Comparison of ENCODE assay signal across 21 cellular contexts in the genomic region with DNA sequence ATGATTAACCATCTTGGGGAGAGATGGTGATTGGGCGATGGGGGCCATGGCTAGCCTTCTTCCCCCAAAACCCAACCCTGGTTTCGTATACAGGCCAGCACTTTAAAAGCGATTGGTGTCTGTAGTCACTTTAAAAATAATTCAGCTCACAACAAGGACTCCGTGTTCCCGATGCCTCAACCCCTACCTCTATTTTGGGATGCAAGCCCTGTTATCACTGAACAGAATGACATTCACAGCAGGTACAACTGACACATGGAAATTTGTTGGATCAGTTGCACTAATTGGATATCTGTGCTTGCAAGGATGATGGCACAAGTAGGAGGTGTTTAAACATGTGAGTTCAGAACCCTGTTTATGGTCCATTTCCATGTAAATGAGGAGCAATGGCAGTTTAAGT.
DNase-seq lines count a peak whose midpoint lies in the region; ATAC-seq, FAIRE-seq and TF ChIP-seq lines count a peak whose summit lies in the region.
"Had no signal": no experiment of that assay in that cellular context is flagged by ENCODE, and none has a peak within 500 bp of the region (broad histone marks: within the 10 kb centered on the region; RNA-seq: fewer than 3 reads in every experiment).

No MANE protein-coding gene starts in this region.

- no peaks in the 10 kb centered on the region for H3K23me2 ChIP-seq in H1 (ENCODE audit: low read depth, low read length)

- no peaks in the 10 kb centered on the region for H3K9me3 Mint-ChIP-seq in activated T-helper 2 cell treated with anti-CD3 and anti-CD28 coated beads, Interferon-gamma antibody, Interleukin-2, Interleukin-4, amounts not matched to agents 10 μg/mL and 5 μg/mL and 100 μg/mL, durations not matched to agents 14 hours and 24 hours and 36 hours
- H3K9me3 Mint-ChIP-seq: IgD-negative memory B cell had no signal

- H4K20me1 ChIP-seq in H1 (replicated peaks in 1 of 2; ENCODE audit: control insufficient read depth in 1 of 2, insufficient read depth in 2 of 2, low read length in 2 of 2): no peaks in the 10 kb centered on the region

- H3K4me3 ChIP-seq in H1 (ENCODE audit: extremely low read depth in 1 of 4, insufficient read depth in 2 of 4, low read depth in 3 of 4, low read length in 4 of 4): no peak overlapping the region
- H3K4me3 ChIP-seq: SK-N-MC had no signal

- H3K36me3 ChIP-seq in H1 (ENCODE audit: control insufficient read depth in 2 of 4, insufficient read depth in 4 of 4, low read length in 3 of 4): no peaks in the 10 kb centered on the region

- no peak overlapping the region for H2BK20ac ChIP-seq in H1 (ENCODE audit: low read length)

- no peak overlapping the region for H3K9ac ChIP-seq in H1 (replicated peaks in 1 of 4; ENCODE audit: extremely low read depth in 1 of 4, low read depth in 3 of 4, low read length in 3 of 4)
- H3K9ac ChIP-seq: KMS-11 had no signal

- no peak for TF ChIP-seq RAD21 in H1 (IDR thresholded peaks at IDR 0.05 in 1 of 2, conservative IDR thresholded peaks at IDR 0.05 in 1 of 2; ENCODE audit: low read depth in 2 of 2, low read length in 2 of 2)

- H2BK5ac ChIP-seq in H1 (ENCODE audit: low read depth, low read length): no peak overlapping the region

- H4K91ac ChIP-seq in H1 (replicated peaks; ENCODE audit: insufficient read length, low read length): no peak overlapping the region

- TF ChIP-seq CTCF in H1 (IDR thresholded peaks at IDR 0.05; ENCODE audit: control extremely low read depth in 1 of 3, insufficient read depth in 1 of 3, low read depth in 1 of 3, low read length in 3 of 3): no peak

- no peak overlapping the region for H3K23ac ChIP-seq in H1 (ENCODE audit: insufficient read length)

- H3K4me1 Mint-ChIP-seq in activated T-helper 2 cell treated with anti-CD3 and anti-CD28 coated beads, Interferon-gamma antibody, Interleukin-2, Interleukin-4, amounts not matched to agents 10 μg/mL and 5 μg/mL and 100 μg/mL, durations not matched to agents 14 hours and 24 hours and 36 hours (ENCODE audit: low read depth): no peaks in the 10 kb centered on the region

- H3K27me3 Mint-ChIP-seq in activated T-helper 2 cell treated with anti-CD3 and anti-CD28 coated beads, Interferon-gamma antibody, Interleukin-2, Interleukin-4, amounts not matched to agents 10 μg/mL and 5 μg/mL and 100 μg/mL, durations not matched to agents 14 hours and 24 hours and 36 hours (ENCODE audit: low read depth): no peaks in the 10 kb centered on the region
- H3K27me3 Mint-ChIP-seq: IgD-negative memory B cell had no signal

- WGBS in H1 (ENCODE audit: extremely low coverage in 1 of 2, insufficient coverage in 1 of 2, insufficient read length in 1 of 2, insufficient replicate concordance in 2 of 2, low coverage in 1 of 2, low lambda C conversion rate in 2 of 2, missing lambda C conversion rate in 1 of 2), 2 experiments: 93% methylated on average over 5 of the region's 5 CpGs; no CpG with 5 or more reads in 1 of the 2 experiments

- ATAC-seq in Right ventricle myocardium inferior (peak; percentile 79), left ventricle myocardium superior (peak; percentile 95), GM19023 (IDR thresholded peaks at IDR 0.05; ENCODE audit: unreplicated experiment) (no peak), GM18520 (IDR thresholded peaks at IDR 0.05; ENCODE audit: unreplicated experiment) (no peak)

- no peak for TF ChIP-seq POLR2A in H1 (IDR thresholded peaks at IDR 0.05; ENCODE audit: control extremely low read depth in 1 of 2, low read depth in 2 of 2, low read length in 2 of 2)

- no peak for TF ChIP-seq EP300 in H1 (IDR thresholded peaks at IDR 0.05; ENCODE audit: borderline replicate concordance in 1 of 2, low read depth in 2 of 2, low read length in 2 of 2)

- no peak for FAIRE-seq in H1 (lab: Jason Lieb, UNC)
- FAIRE-seq: GM12892, H54 had no signal

- no peak overlapping the region for H2BK12ac ChIP-seq in H1 (ENCODE audit: low read depth, low read length)

- H3K27me3 ChIP-seq in H1 (replicated peaks in 1 of 4; ENCODE audit: control insufficient read depth in 3 of 4, extremely low read depth in 1 of 4, insufficient read depth in 3 of 4, low read length in 3 of 4): no peaks in the 10 kb centered on the region

- H3K56ac ChIP-seq in H1 (replicated peaks; ENCODE audit: insufficient read length, low read depth, low read length): no peak overlapping the region

- H4K8ac ChIP-seq in H1 (ENCODE audit: extremely low read depth, insufficient read depth, low read length): no peak overlapping the region

- DNase-seq in Right ventricle myocardium inferior (ENCODE audit: missing footprints): no peak
- DNase-seq in cardiac septum (ENCODE audit: low spot score): no peak
- DNase-seq in H1 (ENCODE audit: low read depth in 1 of 2, low spot score in 2 of 2): no peak
- DNase-seq in left ventricle myocardium superior: no peak
- no peak for DNase-seq in activated T-helper 2 cell treated with anti-CD3 and anti-CD28 coated beads, Interferon-gamma antibody, Interleukin-2, Interleukin-4, amounts not matched to agents 10 μg/mL and 5 μg/mL and 100 μg/mL, durations not matched to agents 14 hours and 24 hours and 36 hours (ENCODE audit: low spot score)
- DNase-seq: Calu3, DMS79 treated with DMSO at 0.1 percent for 48 hours, MM.1S, NCI-H2029, NCI-H446 treated with DMSO at 0.1 percent for 48 hours, NCI-H526, RPMI8226, SIG-M5 had no signal

- no peak overlapping the region for H3K27ac ChIP-seq in H1 (ENCODE audit: low read depth, low read length)
- H3K27ac ChIP-seq: HL-60, KMS-11, SK-N-MC had no signal

- no peak overlapping the region for H4K5ac ChIP-seq in H1 (ENCODE audit: insufficient read length, low read depth, low read length)

- no peak overlapping the region for H2AK5ac ChIP-seq in H1 (ENCODE audit: low read depth, low read length)

- no peaks in the 10 kb centered on the region for H3K79me2 ChIP-seq in H1 (ENCODE audit: control insufficient read depth in 1 of 2, insufficient read depth in 2 of 2, low read length in 2 of 2)

- no peak overlapping the region for H3K4ac ChIP-seq in H1 (replicated peaks; ENCODE audit: insufficient read length, low read depth, low read length)

- no peaks in the 10 kb centered on the region for H3K9me3 ChIP-seq in H1 (ENCODE audit: insufficient read depth in 2 of 2, low read depth in 1 of 2, low read length in 1 of 2)

- no peak overlapping the region for H3K27ac Mint-ChIP-seq in activated T-helper 2 cell treated with anti-CD3 and anti-CD28 coated beads, Interferon-gamma antibody, Interleukin-2, Interleukin-4, amounts not matched to agents 10 μg/mL and 5 μg/mL and 100 μg/mL, durations not matched to agents 14 hours and 24 hours and 36 hours
- H3K27ac Mint-ChIP-seq: IgD-negative memory B cell had no signal

- H3K14ac ChIP-seq in H1 (ENCODE audit: insufficient read length): no peak overlapping the region

- POLR2A ChIA-PET in H1 (lab: Charles Lee; ENCODE audit: partially characterized antibody): no interaction called here

- intact Hi-C loops in Right ventricle myocardium inferior (cut with DNase I) (no loop called here), cardiac septum (cut with DNase I) (no loop called here), left ventricle myocardium superior (cut with micrococcal nuclease) (no loop called here)
- intact Hi-C loops in activated T-helper 2 cell treated with anti-CD3 and anti-CD28 coated beads, Interferon-gamma antibody, Interleukin-2, Interleukin-4, amounts not matched to agents 10 μg/mL and 5 μg/mL and 100 μg/mL, durations not matched to agents 14 hours and 24 hours and 36 hours (cut with micrococcal nuclease): no loop called here

- H3K18ac ChIP-seq in H1 (ENCODE audit: extremely low read depth, low read length): no peak overlapping the region

- no peaks in the 10 kb centered on the region for H3K79me1 ChIP-seq in H1 (ENCODE audit: low read depth, low read length)

- no peak overlapping the region for H2BK120ac ChIP-seq in H1 (replicated peaks; ENCODE audit: low read depth, low read length)

- CTCF ChIA-PET in H1 (lab: Charles Lee; ENCODE audit: partially characterized antibody): no interaction called here

- no peak overlapping the region for H3K4me2 ChIP-seq in H1 (ENCODE audit: insufficient read depth in 1 of 2, low read depth in 2 of 2, low read length in 2 of 2)
- H3K4me2 ChIP-seq: KMS-11 had no signal

- 0 out of 2 replicates have a peak overlapping the region, but pooled peaks have one; percentile 5 for H2AFZ ChIP-seq in H1 (ENCODE audit: low read length)

- no peak overlapping the region for H3K4me3 Mint-ChIP-seq in activated T-helper 2 cell treated with anti-CD3 and anti-CD28 coated beads, Interferon-gamma antibody, Interleukin-2, Interleukin-4, amounts not matched to agents 10 μg/mL and 5 μg/mL and 100 μg/mL, durations not matched to agents 14 hours and 24 hours and 36 hours (ENCODE audit: low read depth)
- H3K4me3 Mint-ChIP-seq: IgD-negative memory B cell had no signal

- no peak overlapping the region for H2BK15ac ChIP-seq in H1 (ENCODE audit: low read length)

- H3K36me3 Mint-ChIP-seq in activated T-helper 2 cell treated with anti-CD3 and anti-CD28 coated beads, Interferon-gamma antibody, Interleukin-2, Interleukin-4, amounts not matched to agents 10 μg/mL and 5 μg/mL and 100 μg/mL, durations not matched to agents 14 hours and 24 hours and 36 hours (ENCODE audit: low read depth): no peaks in the 10 kb centered on the region
- H3K36me3 Mint-ChIP-seq: IgD-negative memory B cell had no signal

- peaks cover 0 to 3% (median under 1%) of the 10 kb centered on the region in 4 experiments; a peak in 1 of 7 replicates for H3K4me1 ChIP-seq in H1 (replicated peaks in 1 of 4; ENCODE audit: control insufficient read depth in 3 of 4, insufficient read depth in 4 of 4, low read length in 3 of 4)

TF ChIP-seq in H1, 55 proteins besides CTCF, POLR2A, EP300 and RAD21 (continues in another document):
- TF ChIP-seq, protein P1, sequence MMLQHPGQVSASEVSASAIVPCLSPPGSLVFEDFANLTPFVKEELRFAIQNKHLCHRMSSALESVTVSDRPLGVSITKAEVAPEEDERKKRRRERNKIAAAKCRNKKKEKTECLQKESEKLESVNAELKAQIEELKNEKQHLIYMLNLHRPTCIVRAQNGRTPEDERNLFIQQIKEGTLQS (IDR thresholded peaks at IDR 0.05; ENCODE audit: insufficient read depth, low read depth, low read length): no peak
- TF ChIP-seq GABPA (IDR thresholded peaks at IDR 0.05; ENCODE audit: borderline replicate concordance, insufficient read depth, low read length): no peak
- TF ChIP-seq, protein P2, sequence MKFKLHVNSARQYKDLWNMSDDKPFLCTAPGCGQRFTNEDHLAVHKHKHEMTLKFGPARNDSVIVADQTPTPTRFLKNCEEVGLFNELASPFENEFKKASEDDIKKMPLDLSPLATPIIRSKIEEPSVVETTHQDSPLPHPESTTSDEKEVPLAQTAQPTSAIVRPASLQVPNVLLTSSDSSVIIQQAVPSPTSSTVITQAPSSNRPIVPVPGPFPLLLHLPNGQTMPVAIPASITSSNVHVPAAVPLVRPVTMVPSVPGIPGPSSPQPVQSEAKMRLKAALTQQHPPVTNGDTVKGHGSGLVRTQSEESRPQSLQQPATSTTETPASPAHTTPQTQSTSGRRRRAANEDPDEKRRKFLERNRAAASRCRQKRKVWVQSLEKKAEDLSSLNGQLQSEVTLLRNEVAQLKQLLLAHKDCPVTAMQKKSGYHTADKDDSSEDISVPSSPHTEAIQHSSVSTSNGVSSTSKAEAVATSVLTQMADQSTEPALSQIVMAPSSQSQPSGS (IDR thresholded peaks at IDR 0.05; ENCODE audit: low read length): no peak

Comparison
In these comparisons a context has a peak if more than half of its experiments do, and no peak if none do; other contexts are left out.
1. ATAC-seq: peak in Right ventricle myocardium inferior (single experiment) and left ventricle myocardium superior (single experiment); none in GM19023 (single experiment) and GM18520 (single experiment).